In genomic region chr7:1503816-1504775, GRCh38 we compare ENCODE assay signal across 8 cellular contexts. TPM values are rescaled to one million over a fixed set of nuclear protein-coding genes. Genes with fewer than 3 reads are reported as not detected.
DNase-seq lines count a peak whose midpoint lies in the region; ATAC-seq, FAIRE-seq and TF ChIP-seq lines count a peak whose summit lies in the region.

TSS of gene INTS1 (minus strand) at chr7:1504389. CDS start at chr7:1503960, 429 bp downstream.

- 1% methylated on average over 100 to 118 of the region's 118 CpGs for WGBS in psoas muscle, 3 donors

- no peaks in the 10 kb centered on the region for H3K27me3 ChIP-seq in right atrium auricular region
- H3K27me3 ChIP-seq in psoas muscle (ENCODE audit: insufficient read depth in 3 of 3, low read length in 2 of 3) = no peaks in the 10 kb centered on the region

- peak; percentile 90 for TF ChIP-seq CTCF in GM12875 (IDR thresholded peaks at IDR 0.05; ENCODE audit: borderline replicate concordance, insufficient read depth, low read depth, low read length)
- peak; percentile 94 to 98 for TF ChIP-seq CTCF in right atrium auricular region (IDR thresholded peaks at IDR 0.05)
- peak; percentile 87 for TF ChIP-seq CTCF in psoas muscle (IDR thresholded peaks at IDR 0.05)

- peaks cover 25% of the 10 kb centered on the region for H3K36me3 ChIP-seq in right atrium auricular region
- H3K36me3 ChIP-seq in psoas muscle (ENCODE audit: insufficient read depth in 1 of 2, low read depth in 1 of 2) = peaks cover 3 to 41% of the 10 kb centered on the region in 2 donors

- FAIRE-seq in urothelium cell line (lab: Jason Lieb, UNC) = peak; percentile 99

- H3K27ac ChIP-seq in right atrium auricular region (peak within 1 kb of the TSS; percentile 77 to 78), psoas muscle (peak within 1 kb of the TSS; percentile 83)

- ATAC-seq in HG02798 (IDR thresholded peaks at IDR 0.05; ENCODE audit: poor library complexity, unreplicated experiment) = peak; percentile 92
- peak; percentile 93 to 96 (median 94) for ATAC-seq in psoas muscle

- H3K9me3 ChIP-seq in right atrium auricular region = no peaks in the 10 kb centered on the region
- H3K9me3 ChIP-seq in psoas muscle = no peaks in the 10 kb centered on the region

- peak within 1 kb of the TSS; percentile 98 for H3K4me3 ChIP-seq in GM12875 (ENCODE audit: low read depth, low read length)
- peak within 1 kb of the TSS; percentile 99 to 100 for H3K4me3 ChIP-seq in right atrium auricular region
- peak within 1 kb of the TSS; percentile 85 for H3K4me3 ChIP-seq in psoas muscle

- intact Hi-C loops in T-helper 1 cell treated with Interleukin-12 subunit alpha and Interleukin-12 subunit beta and Interleukin-4 antibody, amounts not matched to agents 30 ng/mL and 1 ng/mL, for 36 hours (cut with micrococcal nuclease) = loop anchor here (2.0 kb wide), 3 partner anchors 29 to 851 kb away; partner anchors contain the start of genes EIF3B and MICALL2
- intact Hi-C loops in psoas muscle (cut with DNase I) = loop anchor here in 1 of 2 donors (2.0 to 5.0 kb wide), 2 partner anchors 42 to 53 kb away; partner anchors contain the start of gene TMEM184A

- peak; percentile 55 for DNase-seq in NCI-H1436 treated with DMSO at 0.1 percent for 48 hours (lab: John Stamatoyannopoulos, UW)
- DNase-seq in amniotic stem cell (lab: John Stamatoyannopoulos, UW) = peak; percentile 80
- DNase-seq in right atrium auricular region (ENCODE audit: low spot score) = peak; percentile 89
- peak; percentile 93 to 97 for DNase-seq in psoas muscle
- DNase-seq in urothelium cell line (ENCODE audit: low spot score) = peak; percentile 100

- H3K4me1 ChIP-seq in right atrium auricular region = peaks cover 0 to 27% of the 10 kb centered on the region in 2 donors
- H3K4me1 ChIP-seq in psoas muscle = peaks cover 21% of the 10 kb centered on the region

RNA-seq across cellular contexts. Expression of gene INTS1, which starts in this region (rescaled TPM):
- 80.9 and 90.5 TPM in 2 replicates for total RNA-seq in T-helper 1 cell treated with Interleukin-12 subunit alpha and Interleukin-12 subunit beta and Interleukin-4 antibody, amounts not matched to agents 30 ng/mL and 1 ng/mL, for 36 hours
- total RNA-seq in right atrium auricular region = 10 to 100 TPM; 29.0 to 47.0 TPM
- total RNA-seq in psoas muscle = 10 to 100 TPM; 61.3 to 77.6 (median 68.9) TPM
- 10 to 100 TPM; 38.8 to 70.7 (median 44.0) TPM for polyA plus RNA-seq in psoas muscle

Comparison
In these comparisons a context has a peak if more than half of its experiments do, and no peak if none do; other contexts are left out.
1. Peak in every context shown above with its lines: DNase-seq, ATAC-seq, H3K4me3 ChIP-seq and H3K27ac ChIP-seq.